In the genomic region with DNA sequence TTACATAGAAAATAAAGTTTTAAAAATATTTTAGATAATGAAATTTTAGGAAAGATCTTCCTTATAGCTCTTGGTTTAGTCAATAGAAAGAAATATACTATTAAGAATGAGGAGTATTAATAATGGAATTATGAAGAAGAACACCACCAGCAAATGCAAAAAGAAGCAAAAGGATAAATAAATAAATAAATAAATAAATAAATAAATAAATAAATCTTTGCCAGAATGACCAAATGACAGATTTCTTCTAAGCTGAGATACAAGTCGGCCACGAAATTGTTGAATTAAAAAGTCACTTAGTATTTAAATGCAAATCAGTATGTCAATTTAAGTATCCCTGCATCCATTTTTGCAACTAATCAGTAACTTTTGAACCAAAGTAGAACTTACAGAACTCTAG, we compare ENCODE assay signal across 26 cellular contexts.
DNase-seq lines count a peak whose midpoint lies in the region; ATAC-seq, FAIRE-seq and TF ChIP-seq lines count a peak whose summit lies in the region.
"Had no signal": no experiment of that assay in that cellular context is flagged by ENCODE, and none has a peak within 500 bp of the region (broad histone marks: within the 10 kb centered on the region; RNA-seq: fewer than 3 reads in every experiment).

No MANE protein-coding gene starts in this region.

- intact Hi-C loops in breast epithelium (cut with DNase I; ENCODE audit: low total_unique reads) = no loop called here

- TF ChIP-seq CTCF in A549 (IDR thresholded peaks at IDR 0.05) = no peak
- TF ChIP-seq CTCF in WERI-Rb-1 (IDR thresholded peaks at IDR 0.05; ENCODE audit: low read depth, low read length) = no peak
- TF ChIP-seq CTCF in breast epithelium (IDR thresholded peaks at IDR 0.05) = no peak

- H3K4me3 ChIP-seq in A549 = no peak overlapping the region
- H3K4me3 ChIP-seq in WERI-Rb-1 (ENCODE audit: low read depth, low read length) = no peak overlapping the region
- H3K4me3 ChIP-seq in small intestine (ENCODE audit: low read depth in 1 of 2, low read length in 2 of 2) = no peak overlapping the region
- no peak overlapping the region for H3K4me3 ChIP-seq in breast epithelium
- H3K4me3 ChIP-seq: BLaER1, GM12878 had no signal

- ATAC-seq in A549 (no peak), HG03457 (IDR thresholded peaks at IDR 0.05; ENCODE audit: unreplicated experiment) (no peak)
- ATAC-seq: GM12878 had no signal

- H3K36me3 ChIP-seq in WERI-Rb-1 = no peaks in the 10 kb centered on the region
- no peaks in the 10 kb centered on the region for H3K36me3 ChIP-seq in small intestine (ENCODE audit: control insufficient read depth in 2 of 2, insufficient read depth in 2 of 2, low read length in 2 of 2)
- no peaks in the 10 kb centered on the region for H3K36me3 ChIP-seq in breast epithelium
- H3K36me3 ChIP-seq: BE2C, BLaER1 had no signal

- no peak for TF ChIP-seq RAD21 in A549 (conservative IDR thresholded peaks at IDR 0.05 in 1 of 2, IDR thresholded peaks at IDR 0.05 in 1 of 2)

- no peaks in the 10 kb centered on the region for H3K9me3 ChIP-seq in A549
- no peaks in the 10 kb centered on the region for H3K9me3 ChIP-seq in WERI-Rb-1 (ENCODE audit: severe bottlenecking)
- H3K9me3 ChIP-seq in small intestine (ENCODE audit: control insufficient read depth, low read depth) = no peaks in the 10 kb centered on the region
- H3K9me3 ChIP-seq in breast epithelium = no peaks in the 10 kb centered on the region
- H3K9me3 ChIP-seq: BE2C, BLaER1 had no signal

- no peak overlapping the region for H3K4me2 ChIP-seq in A549
- H3K4me2 ChIP-seq: BLaER1 had no signal

- no peak overlapping the region for H3K27ac ChIP-seq in A549
- peak overlapping the region; percentile 33 for H3K27ac ChIP-seq in WERI-Rb-1
- no peak overlapping the region for H3K27ac ChIP-seq in small intestine (ENCODE audit: low read depth in 1 of 2, low read length in 1 of 2)
- no peak overlapping the region for H3K27ac ChIP-seq in breast epithelium
- H3K27ac ChIP-seq: 22Rv1, BLaER1 had no signal

- DNase-seq in A549 (ENCODE audit: low read depth in 1 of 2, low spot score in 1 of 2) = no peak
- no peak for DNase-seq in WERI-Rb-1
- no peak for DNase-seq in small intestine
- DNase-seq in breast epithelium (ENCODE audit: low spot score in 2 of 2) = no peak
- no peak for DNase-seq in foreskin melanocyte
- DNase-seq: ACHN; BE2C; C1 segment of cervical spinal cord; CD4-positive, alpha-beta memory T cell; CD4-positive, CD25-positive, alpha-beta regulatory T cell; CD8-positive, alpha-beta memory T cell; COR-L47; DMS 273 treated with DMSO at 0.1 percent for 48 hours; DMS153; DMS53; DMS79; DND-41; EL; GDM1 had no signal

- no peak for TF ChIP-seq EP300 in A549 (IDR thresholded peaks at IDR 0.05)

- no peaks in the 10 kb centered on the region for H3K4me1 ChIP-seq in A549
- H3K4me1 ChIP-seq in small intestine (ENCODE audit: control insufficient read depth in 2 of 2, insufficient read depth in 1 of 2, low read depth in 1 of 2, low read length in 1 of 2) = peaks cover 0 to 2% of the 10 kb centered on the region in 2 donors
- H3K4me1 ChIP-seq in breast epithelium = no peaks in the 10 kb centered on the region
- H3K4me1 ChIP-seq: BLaER1 had no signal

- CTCF ChIA-PET in A549 (lab: Yijun Ruan, JAX) = no interaction called here

- TF ChIP-seq POLR2A in A549 (IDR thresholded peaks at IDR 0.05; ENCODE audit: low read length) (no peak), breast epithelium (IDR thresholded peaks at IDR 0.05) (no peak)

- no peak for FAIRE-seq in A549 (lab: Jason Lieb, UNC)
- FAIRE-seq in endometrium (lab: Jason Lieb, UNC) = peak; percentile 15
- FAIRE-seq in small intestine (lab: Jason Lieb, UNC) = peak; percentile 26
- FAIRE-seq: GM12878, GM12892, GM18507 had no signal

- POLR2A ChIA-PET in A549 (lab: Yijun Ruan, JAX) = no interaction called here

- no peaks in the 10 kb centered on the region for H3K27me3 ChIP-seq in WERI-Rb-1 (ENCODE audit: insufficient read depth, low read depth, severe bottlenecking)
- no peaks in the 10 kb centered on the region for H3K27me3 ChIP-seq in small intestine (ENCODE audit: control insufficient read depth in 2 of 2, insufficient read depth in 2 of 2, low read length in 2 of 2)
- no peaks in the 10 kb centered on the region for H3K27me3 ChIP-seq in breast epithelium
- H3K27me3 ChIP-seq: BE2C, BLaER1 had no signal

- WGBS in A549 (ENCODE audit: missing lambda C conversion rate) = 41% methylated on average over 2 of the region's 2 CpGs
- 85 to 97% (median 90%) methylated on average over 2 of the region's 2 CpGs for WGBS in small intestine, 3 donors

TF ChIP-seq in A549, 52 proteins besides CTCF, POLR2A, EP300 and RAD21:
- TF ChIP-seq FOSL2 (IDR thresholded peaks at IDR 0.05) (no peak), FOSL2 (CRISPR knock-in tag; IDR thresholded peaks at IDR 0.05) (no peak), ZC3H11A (IDR thresholded peaks at IDR 0.05) (peak; percentile 72)
TF ChIP-seq in A549: peak in this region for 1.
